1 cellular context compared by ENCODE assay signal in the genomic region with DNA sequence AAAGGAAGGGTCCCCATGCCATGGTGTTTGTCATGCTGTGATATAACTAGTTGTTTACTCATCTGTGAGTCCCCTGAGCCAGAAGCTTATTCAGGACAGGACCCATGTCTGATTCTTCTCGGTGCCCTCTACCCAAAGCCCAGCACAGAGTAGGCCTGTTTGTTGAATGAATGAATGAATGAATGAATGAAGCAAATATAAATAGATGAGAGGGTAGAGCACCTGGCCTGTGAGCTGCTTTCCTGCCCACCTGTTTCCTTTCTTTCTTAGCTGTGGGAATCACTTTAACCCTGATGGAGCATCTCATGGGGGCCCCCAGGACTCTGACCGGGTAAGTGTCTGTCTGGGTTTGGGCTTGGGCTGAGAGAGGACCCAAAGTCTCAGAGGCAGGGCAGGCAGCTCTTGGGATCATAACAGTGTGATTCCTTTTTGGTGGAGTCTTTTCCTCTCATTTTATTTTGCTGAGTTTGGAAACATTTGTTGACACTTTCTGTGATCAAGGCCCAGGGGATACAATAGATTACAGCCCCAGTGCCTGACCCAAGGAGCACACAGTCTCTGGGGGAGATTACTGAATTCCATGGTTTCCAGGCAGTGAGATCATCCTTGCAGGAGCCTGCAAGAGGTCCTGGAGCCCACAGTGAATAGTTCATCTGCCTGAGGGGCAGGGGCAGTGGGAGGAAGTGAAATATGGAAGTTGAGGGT.
TF ChIP-seq lines count a peak whose summit lies in the region.

No MANE protein-coding gene starts in this region.

TF ChIP-seq in IMR-90, 13 proteins besides CTCF, POLR2A, EP300 and RAD21:
- TF ChIP-seq MAZ (IDR thresholded peaks at IDR 0.05; ENCODE audit: borderline replicate concordance, low read depth, low read length) (no peak), FOS (IDR thresholded peaks at IDR 0.05; ENCODE audit: low read depth, low read length) (no peak), RFX5 (IDR thresholded peaks at IDR 0.05; ENCODE audit: low read depth, low read length) (no peak), MAFK (IDR thresholded peaks at IDR 0.05; ENCODE audit: low read depth, low read length) (no peak), MXI1 (IDR thresholded peaks at IDR 0.05; ENCODE audit: borderline replicate concordance, low read depth, low read length) (no peak), RCOR1 (IDR thresholded peaks at IDR 0.05; ENCODE audit: insufficient replicate concordance, low read length) (no peak)
- TF ChIP-seq, protein P1, sequence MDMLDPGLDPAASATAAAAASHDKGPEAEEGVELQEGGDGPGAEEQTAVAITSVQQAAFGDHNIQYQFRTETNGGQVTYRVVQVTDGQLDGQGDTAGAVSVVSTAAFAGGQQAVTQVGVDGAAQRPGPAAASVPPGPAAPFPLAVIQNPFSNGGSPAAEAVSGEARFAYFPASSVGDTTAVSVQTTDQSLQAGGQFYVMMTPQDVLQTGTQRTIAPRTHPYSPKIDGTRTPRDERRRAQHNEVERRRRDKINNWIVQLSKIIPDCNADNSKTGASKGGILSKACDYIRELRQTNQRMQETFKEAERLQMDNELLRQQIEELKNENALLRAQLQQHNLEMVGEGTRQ (IDR thresholded peaks at IDR 0.05; ENCODE audit: low read depth, low read length): no peak
- TF ChIP-seq, protein P2, sequence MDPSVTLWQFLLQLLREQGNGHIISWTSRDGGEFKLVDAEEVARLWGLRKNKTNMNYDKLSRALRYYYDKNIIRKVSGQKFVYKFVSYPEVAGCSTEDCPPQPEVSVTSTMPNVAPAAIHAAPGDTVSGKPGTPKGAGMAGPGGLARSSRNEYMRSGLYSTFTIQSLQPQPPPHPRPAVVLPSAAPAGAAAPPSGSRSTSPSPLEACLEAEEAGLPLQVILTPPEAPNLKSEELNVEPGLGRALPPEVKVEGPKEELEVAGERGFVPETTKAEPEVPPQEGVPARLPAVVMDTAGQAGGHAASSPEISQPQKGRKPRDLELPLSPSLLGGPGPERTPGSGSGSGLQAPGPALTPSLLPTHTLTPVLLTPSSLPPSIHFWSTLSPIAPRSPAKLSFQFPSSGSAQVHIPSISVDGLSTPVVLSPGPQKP (IDR thresholded peaks at IDR 0.05; ENCODE audit: borderline replicate concordance, low read depth, low read length): no peak
